ENCODE assay signal across 8 cellular contexts in the genomic region with DNA sequence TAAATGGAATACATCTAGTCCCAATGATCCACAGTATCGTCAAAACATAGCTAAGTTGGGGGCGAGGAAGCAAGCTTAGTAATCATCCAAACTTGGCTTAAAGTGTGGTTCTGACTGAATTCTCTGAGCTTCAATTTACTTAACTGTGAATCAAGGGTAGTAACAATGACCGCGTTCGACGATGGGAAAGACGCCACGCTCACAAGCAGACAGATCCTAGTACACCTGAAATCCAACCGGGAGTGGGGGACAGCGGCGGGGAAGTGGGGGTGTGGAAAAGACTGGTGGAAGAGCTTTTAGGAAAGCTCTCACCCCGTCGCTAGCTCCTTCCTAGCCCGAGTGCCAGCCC. TPM values are rescaled to one million over a fixed set of nuclear protein-coding genes. Genes with fewer than 3 reads are reported as not detected.
DNase-seq lines count a peak whose midpoint lies in the region; ATAC-seq and TF ChIP-seq lines count a peak whose summit lies in the region.

No MANE protein-coding gene starts in this region.

- H3K9ac ChIP-seq in neural cell (ENCODE audit: low read length) = peak overlapping the region; percentile 75

- H3K9me2 ChIP-seq in neural cell (ENCODE audit: insufficient read depth, low read length) = no peaks in the 10 kb centered on the region

- no peaks in the 10 kb centered on the region for H3K27me3 ChIP-seq in heart left ventricle
- H3K27me3 ChIP-seq in ectodermal cell (ENCODE audit: control insufficient read depth, insufficient read depth, low read length, poor library complexity, severe bottlenecking) = peaks cover 7% of the 10 kb centered on the region
- H3K27me3 ChIP-seq in neural cell (ENCODE audit: insufficient read depth, low read depth, low read length) = no peaks in the 10 kb centered on the region

- peaks cover 44% of the 10 kb centered on the region for H3K79me2 ChIP-seq in neural cell (replicated peaks; ENCODE audit: insufficient read depth, low read length)

- H4K20me1 ChIP-seq in neural cell (ENCODE audit: insufficient read depth) = no peaks in the 10 kb centered on the region

- H3K4me1 ChIP-seq in heart left ventricle = peaks cover 0 to 37% (median 21%) of the 10 kb centered on the region in 12 donors
- no peaks in the 10 kb centered on the region for H3K4me1 ChIP-seq in ectodermal cell (ENCODE audit: control insufficient read depth, insufficient read depth, low read length)

- peak overlapping the region; percentile 85 for H3K4me2 ChIP-seq in neural cell (ENCODE audit: low read length)

- no peak for TF ChIP-seq CTCF in heart left ventricle (IDR thresholded peaks at IDR 0.05)
- TF ChIP-seq CTCF in NB4 (IDR thresholded peaks at IDR 0.05; ENCODE audit: low read depth, low read length) = no peak
- TF ChIP-seq CTCF in neural cell (IDR thresholded peaks at IDR 0.05; ENCODE audit: poor library complexity, severe bottlenecking) = no peak

- no peaks in the 10 kb centered on the region for H3K36me3 ChIP-seq in heart left ventricle
- H3K36me3 ChIP-seq in ectodermal cell (ENCODE audit: control insufficient read depth, insufficient read depth, low read length) = no peaks in the 10 kb centered on the region
- H3K36me3 ChIP-seq in neural cell (ENCODE audit: insufficient read depth, low read length) = no peaks in the 10 kb centered on the region

- DNase-seq in heart left ventricle (no peak), left ventricle myocardium superior (no peak), NB4 (ENCODE audit: low read depth) (no peak), ureter (ENCODE audit: low spot score) (no peak), SIG-M5 treated with dmso at 0.1 percent for 504 hours (lab: John Stamatoyannopoulos, UW; ENCODE audit: unreplicated experiment) (no peak)

- H3K9me3 ChIP-seq in heart left ventricle (no peaks in the 10 kb centered on the region), ectodermal cell (ENCODE audit: control insufficient read depth, low read length) (no peaks in the 10 kb centered on the region), neural cell (ENCODE audit: low read length) (no peaks in the 10 kb centered on the region)

- TF ChIP-seq RAD21 in neural cell (conservative IDR thresholded peaks at IDR 0.05) = no peak

- WGBS in heart left ventricle, 4 donors = 0 to 1% (median 1%) methylated on average over 11 to 14 of the region's 14 CpGs
- WGBS in ectodermal cell, 2 experiments = 0 to 2% methylated on average over 13 to 14 of the region's 14 CpGs

- H2AFZ ChIP-seq in neural cell (ENCODE audit: low read depth, low read length) = no peak overlapping the region

- H3K27ac ChIP-seq in heart left ventricle (peak overlapping the region; percentile 13 to 93 (median 88)), ectodermal cell (ENCODE audit: insufficient read depth, low read depth, low read length, poor library complexity, severe bottlenecking) (peak overlapping the region; percentile 18), neural cell (ENCODE audit: low read length) (peak overlapping the region; percentile 77)

- no peak for TF ChIP-seq EP300 in neural cell (conservative IDR thresholded peaks at IDR 0.05; ENCODE audit: poor library complexity, severe bottlenecking)

- H3F3A ChIP-seq in neural cell (ENCODE audit: insufficient read depth, low read length, poor library complexity, severe bottlenecking) = no peaks in the 10 kb centered on the region

- ATAC-seq in heart left ventricle (peak in 2 of 4 donors; percentile 18 to 48), left ventricle myocardium superior (no peak), GM21447 (IDR thresholded peaks at IDR 0.05; ENCODE audit: unreplicated experiment) (no peak)

- TF ChIP-seq POLR2A in heart left ventricle (IDR thresholded peaks at IDR 0.05) (no peak), NB4 (IDR thresholded peaks at IDR 0.05; ENCODE audit: extremely low read depth, insufficient read length) (no peak)

- intact Hi-C loops in heart left ventricle (cut with DNase I) = loop anchor here in 1 of 10 donors (10.0 kb wide), 1 partner anchor 246 kb away; the partner anchor contains the start of gene MED6
- intact Hi-C loops in left ventricle myocardium superior (cut with micrococcal nuclease) = no loop called here

- H3K4me3 ChIP-seq in heart left ventricle = peak overlapping the region; percentile 54 to 95 (median 80)
- H3K4me3 ChIP-seq in NB4 (ENCODE audit: low read depth, low read length) = peak overlapping the region; percentile 99
- H3K4me3 ChIP-seq in ectodermal cell (ENCODE audit: insufficient read depth, low read depth, low read length) = peak overlapping the region; percentile 92
- peak overlapping the region; percentile 76 for H3K4me3 ChIP-seq in neural cell (ENCODE audit: low read length)

TF ChIP-seq in neural cell, 6 proteins besides CTCF, POLR2A, EP300 and RAD21:
- TF ChIP-seq, protein P1, sequence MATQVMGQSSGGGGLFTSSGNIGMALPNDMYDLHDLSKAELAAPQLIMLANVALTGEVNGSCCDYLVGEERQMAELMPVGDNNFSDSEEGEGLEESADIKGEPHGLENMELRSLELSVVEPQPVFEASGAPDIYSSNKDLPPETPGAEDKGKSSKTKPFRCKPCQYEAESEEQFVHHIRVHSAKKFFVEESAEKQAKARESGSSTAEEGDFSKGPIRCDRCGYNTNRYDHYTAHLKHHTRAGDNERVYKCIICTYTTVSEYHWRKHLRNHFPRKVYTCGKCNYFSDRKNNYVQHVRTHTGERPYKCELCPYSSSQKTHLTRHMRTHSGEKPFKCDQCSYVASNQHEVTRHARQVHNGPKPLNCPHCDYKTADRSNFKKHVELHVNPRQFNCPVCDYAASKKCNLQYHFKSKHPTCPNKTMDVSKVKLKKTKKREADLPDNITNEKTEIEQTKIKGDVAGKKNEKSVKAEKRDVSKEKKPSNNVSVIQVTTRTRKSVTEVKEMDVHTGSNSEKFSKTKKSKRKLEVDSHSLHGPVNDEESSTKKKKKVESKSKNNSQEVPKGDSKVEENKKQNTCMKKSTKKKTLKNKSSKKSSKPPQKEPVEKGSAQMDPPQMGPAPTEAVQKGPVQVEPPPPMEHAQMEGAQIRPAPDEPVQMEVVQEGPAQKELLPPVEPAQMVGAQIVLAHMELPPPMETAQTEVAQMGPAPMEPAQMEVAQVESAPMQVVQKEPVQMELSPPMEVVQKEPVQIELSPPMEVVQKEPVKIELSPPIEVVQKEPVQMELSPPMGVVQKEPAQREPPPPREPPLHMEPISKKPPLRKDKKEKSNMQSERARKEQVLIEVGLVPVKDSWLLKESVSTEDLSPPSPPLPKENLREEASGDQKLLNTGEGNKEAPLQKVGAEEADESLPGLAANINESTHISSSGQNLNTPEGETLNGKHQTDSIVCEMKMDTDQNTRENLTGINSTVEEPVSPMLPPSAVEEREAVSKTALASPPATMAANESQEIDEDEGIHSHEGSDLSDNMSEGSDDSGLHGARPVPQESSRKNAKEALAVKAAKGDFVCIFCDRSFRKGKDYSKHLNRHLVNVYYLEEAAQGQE (IDR thresholded peaks at IDR 0.05; ENCODE audit: borderline replicate concordance) = no peak
- TF ChIP-seq SMC3 (conservative IDR thresholded peaks at IDR 0.05; ENCODE audit: poor library complexity) (no peak), EZH2 (IDR thresholded peaks at IDR 0.05; ENCODE audit: borderline replicate concordance, insufficient read depth, low read length, poor library complexity, severe bottlenecking) (no peak), POLR2AphosphoS5 (IDR thresholded peaks at IDR 0.05) (no peak)

RNA-seq across cellular contexts. Expression of gene COX16, which starts 0.4 kb away (rescaled TPM):
- 10 to 100 TPM; 14.3 to 50.4 (median 38.5) TPM for total RNA-seq in heart left ventricle
- polyA plus RNA-seq in heart left ventricle = 10 to 100 TPM; 54.5 to 65.2 TPM
- 27.1 TPM for total RNA-seq in left ventricle myocardium superior
- polyA plus RNA-seq in ectodermal cell (2013, experiment 1 of 4) = 55.2 TPM
- 56.7 TPM for polyA plus RNA-seq in ectodermal cell (2013, experiment 2 of 4)
- 48.0 TPM for polyA plus RNA-seq in ectodermal cell (2013, experiment 3 of 4)
- polyA plus RNA-seq in ectodermal cell (2013, experiment 4 of 4) = 59.5 TPM
- polyA plus RNA-seq in neural cell = 149 and 189 TPM in 2 replicates
- 34.6 and 41.1 TPM in 2 replicates for polyA minus RNA-seq in neural cell
- total RNA-seq in ureter = 58.1 TPM

RNA-seq across cellular contexts. Expression of gene SYNJ2BP, which starts 57.8 kb away (rescaled TPM):
- total RNA-seq in heart left ventricle (10 to 100 TPM; 32.8 to 63.0 (median 56.0) TPM), left ventricle myocardium superior (64.0 TPM), ureter (38.8 TPM)
- polyA plus RNA-seq in heart left ventricle (10 to 100 TPM; 15.0 to 27.8 TPM), neural cell (27.0 and 27.7 TPM in 2 replicates)
- 20.3 TPM for polyA plus RNA-seq in ectodermal cell (2013, experiment 1 of 4)
- polyA plus RNA-seq in ectodermal cell (2013, experiment 2 of 4) = 21.0 TPM
- 14.1 TPM for polyA plus RNA-seq in ectodermal cell (2013, experiment 3 of 4)
- 19.3 TPM for polyA plus RNA-seq in ectodermal cell (2013, experiment 4 of 4)
- 43.6 and 46.8 TPM in 2 replicates for polyA minus RNA-seq in neural cell

Comparison
In these comparisons a context has a peak if more than half of its experiments do, and no peak if none do; other contexts are left out.
1. H3K27ac ChIP-seq: peak in every context shown above with its lines; median percentile 88 in heart left ventricle; 77 in neural cell; 18 in ectodermal cell.